ENCODE assay signal across 9 cellular contexts in genomic region chr18:79400091-79400590, GRCh38. TPM values are rescaled to one million over a fixed set of nuclear protein-coding genes. Genes with fewer than 3 reads are reported as not detected.
DNase-seq lines count a peak whose midpoint lies in the region; ATAC-seq and TF ChIP-seq lines count a peak whose summit lies in the region.
"Had no signal": no experiment of that assay in that cellular context is flagged by ENCODE, and none has a peak within 500 bp of the region (broad histone marks: within the 10 kb centered on the region; RNA-seq: fewer than 3 reads in every experiment).

No MANE protein-coding gene starts in this region.

- no peaks in the 10 kb centered on the region for H3K9me3 Mint-ChIP-seq in WTC11
- H3K9me3 Mint-ChIP-seq: neural crest cell had no signal

- H3K36me3 ChIP-seq in BLaER1 (no peaks in the 10 kb centered on the region), suprapubic skin (no peaks in the 10 kb centered on the region)

- H3K9me3 ChIP-seq in BLaER1 = no peaks in the 10 kb centered on the region
- no peaks in the 10 kb centered on the region for H3K9me3 ChIP-seq in mononuclear cell (ENCODE audit: low read depth, low read length)
- H3K9me3 ChIP-seq in suprapubic skin = no peaks in the 10 kb centered on the region

- no peaks in the 10 kb centered on the region for H3K36me3 Mint-ChIP-seq in WTC11

- H3K27ac ChIP-seq in BLaER1 = peak overlapping the region; percentile 91
- peak overlapping the region; percentile 84 for H3K27ac ChIP-seq in suprapubic skin

- no peak for TF ChIP-seq POLR2A in suprapubic skin (IDR thresholded peaks at IDR 0.05)

- no peak overlapping the region for H3K27ac Mint-ChIP-seq in WTC11

- H3K27me3 ChIP-seq in BLaER1 (peaks cover 36% of the 10 kb centered on the region), mononuclear cell (ENCODE audit: insufficient read depth, low read length) (peaks cover 9% of the 10 kb centered on the region), suprapubic skin (no peaks in the 10 kb centered on the region)

- DNase-seq in HFF-Myc (ENCODE audit: extremely low read depth, low read depth) = no peak
- peak; percentile 55 for DNase-seq in WTC11 (ENCODE audit: low spot score)
- DNase-seq in effector CD4-positive, alpha-beta T cell = peak; percentile 65
- peak in 1 of 2 donors; percentile 85 for DNase-seq in suprapubic skin (ENCODE audit: low spot score in 2 of 2)
- no peak for DNase-seq in Ammon's horn (ENCODE audit: low spot score)

- no peak for TF ChIP-seq EP300 in suprapubic skin (IDR thresholded peaks at IDR 0.05)

- H3K9ac ChIP-seq in BLaER1 = peak overlapping the region; percentile 86

- H3K4me1 Mint-ChIP-seq in WTC11 = peaks cover 37% of the 10 kb centered on the region

- H3K4me2 ChIP-seq in BLaER1 = peak overlapping the region; percentile 90

- H3K4me1 ChIP-seq in BLaER1 (peaks cover 76% of the 10 kb centered on the region), mononuclear cell (ENCODE audit: insufficient read depth, low read length) (peaks cover 68% of the 10 kb centered on the region), suprapubic skin (peaks cover 83% of the 10 kb centered on the region)

- H3K4me3 ChIP-seq in BLaER1 (peak overlapping the region; percentile 78), HFF-Myc (replicated peaks; ENCODE audit: low read depth, low read length) (peak overlapping the region; percentile 47), mononuclear cell (ENCODE audit: low read length) (peak overlapping the region; percentile 57), suprapubic skin (peak overlapping the region; percentile 76)

- no peak for TF ChIP-seq CTCF in HFF-Myc (IDR thresholded peaks at IDR 0.05; ENCODE audit: low read depth, low read length, missing control alignments)
- TF ChIP-seq CTCF in WTC11 (IDR thresholded peaks at IDR 0.05) = no peak
- TF ChIP-seq CTCF in suprapubic skin (IDR thresholded peaks at IDR 0.05) = no peak

- H3K4me3 Mint-ChIP-seq in WTC11 = no peak overlapping the region

- peaks cover 46% of the 10 kb centered on the region for H4K20me1 ChIP-seq in BLaER1

- ATAC-seq in WTC11 (peak; percentile 5; the same call in 1 of the 2 replicates), HG03045 (IDR thresholded peaks at IDR 0.05; ENCODE audit: unreplicated experiment) (no peak)

- H3K27me3 Mint-ChIP-seq in WTC11 (ENCODE audit: low read depth) = peaks cover 37% of the 10 kb centered on the region

- CTCF ChIA-PET in WTC11 (lab: Charles Lee) = interaction anchor here (1.3 kb wide), 1 partner anchor 21 kb away, joined by 5 read pairs; no protein-coding TSS in a partner anchor

- 0% methylated on average over 11 of the region's 71 CpGs for WGBS in suprapubic skin

- POLR2A ChIA-PET in WTC11 (lab: Charles Lee) = no interaction called here

TF ChIP-seq in WTC11, 78 proteins besides CTCF, POLR2A, EP300 and RAD21:
- no peak for TF ChIP-seq ZNF138 (CRISPR knock-in tag; conservative IDR thresholded peaks at IDR 0.05)
- TF ChIP-seq SP1 (CRISPR knock-in tag; conservative IDR thresholded peaks at IDR 0.05) = no peak
- TF ChIP-seq HMGA2 (CRISPR knock-in tag; IDR thresholded peaks at IDR 0.05) = no peak
- no peak for TF ChIP-seq GRHL2 (CRISPR knock-in tag; IDR thresholded peaks at IDR 0.05; ENCODE audit: insufficient replicate concordance, severe bottlenecking)
- no peak for TF ChIP-seq E2F5 (CRISPR knock-in tag; IDR thresholded peaks at IDR 0.05)
- no peak for TF ChIP-seq ZNF219 (CRISPR knock-in tag; IDR thresholded peaks at IDR 0.05; ENCODE audit: borderline replicate concordance)
- no peak for TF ChIP-seq NR1H2 (CRISPR knock-in tag; IDR thresholded peaks at IDR 0.05)
- TF ChIP-seq AR (CRISPR knock-in tag; IDR thresholded peaks at IDR 0.05) = no peak
TF ChIP-seq in WTC11: peak in this region for 0.

RNA-seq across cellular contexts. Expression of gene NFATC1, which starts 4.4 kb away (rescaled TPM):
- total RNA-seq in WTC11 (2021) = 17.6 to 20.2 TPM (median 17.6 TPM) in 3 replicates
- 23.9 TPM for total RNA-seq in mononuclear cell
- total RNA-seq in suprapubic skin = 10 to 100 TPM; 13.9 to 24.3 (median 16.7) TPM

Comparison
In these comparisons a context has a peak if more than half of its experiments do, and no peak if none do; other contexts are left out.
1. DNase-seq: peak in WTC11 (single experiment) and effector CD4-positive, alpha-beta T cell (single experiment); none in HFF-Myc (single experiment) and Ammon's horn (single experiment).
2. Peak in every context shown above with its lines, with median percentiles within 50 percentile points of each other: H3K4me3 ChIP-seq.